6 cellular contexts compared by ENCODE assay signal in the genomic region with DNA sequence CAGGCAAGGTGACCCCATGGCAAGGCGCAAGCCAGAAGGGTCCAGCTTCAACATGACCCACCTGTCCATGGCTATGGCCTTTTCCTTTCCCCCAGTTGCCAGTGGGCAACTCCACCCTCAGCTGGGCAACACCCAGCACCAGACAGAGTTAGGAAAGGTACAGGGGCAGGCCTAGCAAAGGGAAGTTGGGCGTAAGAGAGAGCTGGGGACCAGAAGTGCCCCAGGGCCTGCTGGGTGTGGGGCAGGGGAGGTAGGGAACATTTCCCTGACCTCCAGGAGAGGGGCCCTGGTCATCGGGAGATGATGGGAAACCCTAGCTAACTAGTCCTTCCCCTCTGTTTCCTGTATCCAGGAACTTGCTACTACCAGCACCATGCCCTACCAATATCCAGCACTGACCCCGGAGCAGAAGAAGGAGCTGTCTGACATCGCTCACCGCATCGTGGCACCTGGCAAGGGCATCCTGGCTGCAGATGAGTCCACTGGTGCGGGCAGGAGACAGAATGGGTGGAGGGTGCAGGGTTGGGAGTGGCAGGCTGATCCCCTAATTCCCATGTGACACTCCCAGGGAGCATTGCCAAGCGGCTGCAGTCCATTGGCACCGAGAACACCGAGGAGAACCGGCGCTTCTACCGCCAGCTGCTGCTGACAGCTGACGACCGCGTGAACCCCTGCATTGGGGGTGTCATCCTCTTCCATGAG. TPM values are rescaled to one million over a fixed set of nuclear protein-coding genes. Genes with fewer than 3 reads are reported as not detected.
DNase-seq lines count a peak whose midpoint lies in the region; ATAC-seq, FAIRE-seq and TF ChIP-seq lines count a peak whose summit lies in the region.

No MANE protein-coding gene starts in this region.

- H3K9me3 ChIP-seq in A549 (no peaks in the 10 kb centered on the region), SJCRH30 (replicated peaks) (no peaks in the 10 kb centered on the region), iPS-20b (ENCODE audit: insufficient read depth, low read depth, low read length) (no peaks in the 10 kb centered on the region)

- H3K27ac ChIP-seq in A549 (peak overlapping the region; percentile 96 to 97), SJCRH30 (peak overlapping the region; percentile 86), iPS-20b (ENCODE audit: low read length) (peak overlapping the region; percentile 93)

- H3K4me2 ChIP-seq in A549: peak overlapping the region; percentile 97

- POLR2A ChIA-PET in A549 (lab: Yijun Ruan, JAX): interaction anchor here (2.7 to 3.5 kb wide), 2 partner anchors 12 to 24 kb away, joined by 51 to 67 read pairs; partner anchors contain the start of gene TBX6

- CTCF ChIA-PET in A549 (lab: Yijun Ruan, JAX): interaction anchor here (0.5 to 9.9 kb wide), 7 partner anchors 10 to 46 kb away, joined by 3 to 119 read pairs (median 13); partner anchors contain the start of genes PPP4C, TBX6 and TLCD3B

- no peak for TF ChIP-seq EP300 in A549 (IDR thresholded peaks at IDR 0.05)

- 29% methylated on average over 17 of the region's 17 CpGs for WGBS in A549 (ENCODE audit: missing lambda C conversion rate)

- peak overlapping the region; percentile 97 for H3K9ac ChIP-seq in iPS-20b (ENCODE audit: low read depth, low read length)

- no peak for FAIRE-seq in A549 (lab: Jason Lieb, UNC)

- peaks cover 34% of the 10 kb centered on the region for H3K4me1 ChIP-seq in A549
- H3K4me1 ChIP-seq in SJCRH30: peaks cover 9% of the 10 kb centered on the region
- H3K4me1 ChIP-seq in iPS-20b (ENCODE audit: insufficient read depth, low read length): peaks cover 11% of the 10 kb centered on the region; the same call in 1 of the 2 replicates

- TF ChIP-seq POLR2A in A549 (IDR thresholded peaks at IDR 0.05; ENCODE audit: low read length): no peak

- TF ChIP-seq CTCF in A549 (IDR thresholded peaks at IDR 0.05): no peak

- no peak for ATAC-seq in A549

- no peak for TF ChIP-seq RAD21 in A549 (conservative IDR thresholded peaks at IDR 0.05 in 1 of 2, IDR thresholded peaks at IDR 0.05 in 1 of 2)

- DNase-seq in A549 (ENCODE audit: low read depth in 1 of 2, low spot score in 1 of 2) (no peak), SJCRH30 (no peak), OCI-M1 (lab: John Stamatoyannopoulos, UW) (no peak), NCI-H1092 (lab: John Stamatoyannopoulos, UW) (no peak)
- no peak for DNase-seq in activated CD4-positive, CD25-positive, alpha-beta regulatory T cell (lab: John Stamatoyannopoulos, UW)

- H3K36me3 ChIP-seq in SJCRH30 (peaks cover 55% of the 10 kb centered on the region), iPS-20b (ENCODE audit: insufficient read depth, low read depth, low read length) (peaks cover 54% of the 10 kb centered on the region)

- no peaks in the 10 kb centered on the region for H3K27me3 ChIP-seq in SJCRH30
- no peaks in the 10 kb centered on the region for H3K27me3 ChIP-seq in iPS-20b (ENCODE audit: insufficient read depth, low read length)

- H3K4me3 ChIP-seq in A549 (peak overlapping the region; percentile 73), SJCRH30 (peak overlapping the region; percentile 83), iPS-20b (ENCODE audit: low read length) (peak overlapping the region; percentile 97)

TF ChIP-seq in A549, 52 proteins besides CTCF, POLR2A, EP300 and RAD21:
- TF ChIP-seq, protein P1, sequence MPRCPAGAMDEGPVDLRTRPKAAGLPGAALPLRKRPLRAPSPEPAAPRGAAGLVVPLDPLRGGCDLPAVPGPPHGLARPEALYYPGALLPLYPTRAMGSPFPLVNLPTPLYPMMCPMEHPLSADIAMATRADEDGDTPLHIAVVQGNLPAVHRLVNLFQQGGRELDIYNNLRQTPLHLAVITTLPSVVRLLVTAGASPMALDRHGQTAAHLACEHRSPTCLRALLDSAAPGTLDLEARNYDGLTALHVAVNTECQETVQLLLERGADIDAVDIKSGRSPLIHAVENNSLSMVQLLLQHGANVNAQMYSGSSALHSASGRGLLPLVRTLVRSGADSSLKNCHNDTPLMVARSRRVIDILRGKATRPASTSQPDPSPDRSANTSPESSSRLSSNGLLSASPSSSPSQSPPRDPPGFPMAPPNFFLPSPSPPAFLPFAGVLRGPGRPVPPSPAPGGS (IDR thresholded peaks at IDR 0.05): no peak
- TF ChIP-seq NR3C1 (IDR thresholded peaks at IDR 0.05): no peak
- no peak for TF ChIP-seq MAFK (IDR thresholded peaks at IDR 0.05; ENCODE audit: partially characterized antibody)
- TF ChIP-seq HOXB5 (CRISPR knock-in tag; IDR thresholded peaks at IDR 0.05): no peak
- TF ChIP-seq PBX3 (IDR thresholded peaks at IDR 0.05): no peak
- TF ChIP-seq ESRRA (IDR thresholded peaks at IDR 0.05; ENCODE audit: borderline replicate concordance, low read length): no peak
- TF ChIP-seq CHD4 (IDR thresholded peaks at IDR 0.05; ENCODE audit: borderline replicate concordance): no peak
- no peak for TF ChIP-seq ZC3H11A (IDR thresholded peaks at IDR 0.05)
- no peak for TF ChIP-seq NFE2L2 (conservative IDR thresholded peaks at IDR 0.05; ENCODE audit: low read length)
- TF ChIP-seq TP53 (CRISPR knock-in tag; IDR thresholded peaks at IDR 0.05): no peak
- no peak for TF ChIP-seq HOXA7 (CRISPR knock-in tag; IDR thresholded peaks at IDR 0.05)
- TF ChIP-seq, protein P2, sequence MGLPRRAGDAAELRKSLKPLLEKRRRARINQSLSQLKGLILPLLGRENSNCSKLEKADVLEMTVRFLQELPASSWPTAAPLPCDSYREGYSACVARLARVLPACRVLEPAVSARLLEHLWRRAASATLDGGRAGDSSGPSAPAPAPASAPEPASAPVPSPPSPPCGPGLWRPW (IDR thresholded peaks at IDR 0.05): no peak
- no peak for TF ChIP-seq SREBF2 (IDR thresholded peaks at IDR 0.05)
- no peak for TF ChIP-seq RFX5 (IDR thresholded peaks at IDR 0.05)
- no peak for TF ChIP-seq BHLHE40 (IDR thresholded peaks at IDR 0.05; ENCODE audit: low read depth, low read length)
- TF ChIP-seq FOSB (CRISPR knock-in tag; IDR thresholded peaks at IDR 0.05): no peak
- no peak for TF ChIP-seq MAZ (IDR thresholded peaks at IDR 0.05; ENCODE audit: borderline replicate concordance, low read depth, low read length)
- no peak for TF ChIP-seq HEYL (CRISPR knock-in tag; IDR thresholded peaks at IDR 0.05)
- no peak for TF ChIP-seq SMC3 (IDR thresholded peaks at IDR 0.05)
- TF ChIP-seq CBX2 (IDR thresholded peaks at IDR 0.05; ENCODE audit: borderline replicate concordance, low read depth): no peak
TF ChIP-seq in A549: peak in this region for 0.

RNA-seq across cellular contexts. Expression of gene ALDOA, which starts 1.5 kb away (rescaled TPM):
- polyA plus RNA-seq in A549 (2011; rRNA removed): 741 and 761 TPM in 2 replicates
- 1,311 and 1,575 TPM in 2 replicates for polyA plus RNA-seq in A549 (2012; cell fraction: cytosol; rRNA removed)
- 1,948 and 2,569 TPM in 2 replicates for polyA plus RNA-seq in A549 (2012; cell fraction: nucleus; rRNA removed)
- 1,254 to 1,331 TPM (median 1,286 TPM) in 3 replicates for polyA plus RNA-seq in A549 (2017; fragmentation: RNase III; extraction: RNeasy Plus Mini Kit Qiagen cat#74134 plus additional on column Dnase treatment)
- 1,184 and 1,372 TPM in 2 replicates for polyA minus RNA-seq in A549 (2011; rRNA and poly(A)+ RNA removed)
- total RNA-seq in SJCRH30 (2014; rRNA removed; shearing (Covaris generic)): 646 and 744 TPM in 2 replicates

RNA-seq across cellular contexts. Expression of gene PPP4C, which starts 8.8 kb away (rescaled TPM):
- polyA plus RNA-seq in A549 (2011; rRNA removed): 102 and 117 TPM in 2 replicates
- polyA plus RNA-seq in A549 (2012; cell fraction: cytosol; rRNA removed): 237 and 266 TPM in 2 replicates
- 236 and 260 TPM in 2 replicates for polyA plus RNA-seq in A549 (2012; cell fraction: nucleus; rRNA removed)
- polyA plus RNA-seq in A549 (2017; fragmentation: RNase III; extraction: RNeasy Plus Mini Kit Qiagen cat#74134 plus additional on column Dnase treatment): 107 to 117 TPM (median 115 TPM) in 3 replicates
- polyA minus RNA-seq in A549 (2011; rRNA and poly(A)+ RNA removed): 326 and 415 TPM in 2 replicates
- 96.7 and 99.4 TPM in 2 replicates for total RNA-seq in SJCRH30 (2014; rRNA removed; shearing (Covaris generic))

RNA-seq across cellular contexts. Expression of gene TBX6, which starts 24.7 kb away (rescaled TPM):
- 0.11 and 0.14 TPM in 2 replicates for polyA plus RNA-seq in A549 (2011; rRNA removed)
- 0.12 and 0.17 TPM in 2 replicates for polyA plus RNA-seq in A549 (2012; cell fraction: cytosol; rRNA removed)
- 0.39 and 0.49 TPM in 2 replicates for polyA plus RNA-seq in A549 (2012; cell fraction: nucleus; rRNA removed)
- 0.26 to 0.63 TPM (median 0.62 TPM) in 3 replicates for polyA plus RNA-seq in A549 (2017; fragmentation: RNase III; extraction: RNeasy Plus Mini Kit Qiagen cat#74134 plus additional on column Dnase treatment)
- polyA minus RNA-seq in A549 (2011; rRNA and poly(A)+ RNA removed): 0.44 TPM in 1 of 2 replicates, not detected in the other
- total RNA-seq in SJCRH30 (2014; rRNA removed; shearing (Covaris generic)): 0.18 and 0.73 TPM in 2 replicates

RNA-seq across cellular contexts. Expression of gene YPEL3, which starts 29.0 kb away (rescaled TPM):
- polyA plus RNA-seq in A549 (2011; rRNA removed) (4.5 and 5.5 TPM in 2 replicates), A549 (2017; fragmentation: RNase III; extraction: RNeasy Plus Mini Kit Qiagen cat#74134 plus additional on column Dnase treatment) (6.1 to 8.3 TPM (median 8.1 TPM) in 3 replicates)
- 7.5 and 11.3 TPM in 2 replicates for polyA plus RNA-seq in A549 (2012; cell fraction: cytosol; rRNA removed)
- polyA plus RNA-seq in A549 (2012; cell fraction: nucleus; rRNA removed): 16.3 and 19.4 TPM in 2 replicates
- 1.8 and 2.0 TPM in 2 replicates for polyA minus RNA-seq in A549 (2011; rRNA and poly(A)+ RNA removed)
- total RNA-seq in SJCRH30 (2014; rRNA removed; shearing (Covaris generic)): 10.3 and 13.0 TPM in 2 replicates

RNA-seq across cellular contexts. Expression of gene TLCD3B, which starts 36.0 kb away (rescaled TPM):
- polyA plus RNA-seq in A549 (2011; rRNA removed) (0.16 and 0.30 TPM in 2 replicates), A549 (2017; fragmentation: RNase III; extraction: RNeasy Plus Mini Kit Qiagen cat#74134 plus additional on column Dnase treatment) (0.35 to 0.71 TPM (median 0.68 TPM) in 3 replicates)
- polyA plus RNA-seq in A549 (2012; cell fraction: cytosol; rRNA removed): 0.52 and 0.75 TPM in 2 replicates
- 1.6 and 2.7 TPM in 2 replicates for polyA plus RNA-seq in A549 (2012; cell fraction: nucleus; rRNA removed)
- polyA minus RNA-seq in A549 (2011; rRNA and poly(A)+ RNA removed): 0.49 TPM in 1 of 2 replicates, not detected in the other
- total RNA-seq in SJCRH30 (2014; rRNA removed; shearing (Covaris generic)): 0.49 and 0.58 TPM in 2 replicates
